Comparison of ENCODE assay signal across 23 cellular contexts in the genomic region with DNA sequence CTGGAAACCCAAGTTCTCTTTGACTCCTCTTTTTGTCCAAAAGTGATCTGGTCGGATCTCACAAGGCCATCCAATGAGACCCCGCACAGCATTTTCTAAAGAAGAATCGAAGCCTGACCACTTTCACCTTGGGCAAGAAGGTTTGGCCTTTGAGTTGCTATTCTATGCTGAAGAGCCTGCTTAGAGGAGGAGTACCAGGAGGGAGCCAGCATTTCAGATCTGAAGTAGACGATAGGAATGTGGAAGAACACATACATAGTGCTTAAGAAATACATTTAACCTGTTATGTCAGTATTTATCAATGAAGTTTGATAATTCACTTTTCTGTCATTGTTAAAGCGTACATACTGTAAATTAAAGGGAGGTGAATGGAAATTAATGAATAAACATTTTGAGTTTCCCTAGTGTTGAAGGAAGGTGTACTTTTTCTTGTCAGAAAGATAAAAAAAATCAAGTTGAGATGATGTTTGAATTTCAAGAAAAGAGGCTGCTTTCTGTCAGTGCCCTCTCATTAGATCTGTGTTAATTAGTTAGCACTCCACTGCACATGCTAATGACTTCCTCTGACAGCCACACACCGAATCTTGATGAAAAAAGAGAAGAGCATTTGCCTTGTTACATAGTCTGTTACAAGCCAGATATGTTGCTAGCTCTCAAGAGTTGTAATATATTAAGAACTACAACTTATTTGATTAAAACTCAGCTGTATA. TPM values are rescaled to one million over a fixed set of nuclear protein-coding genes. Genes with fewer than 3 reads are reported as not detected.
DNase-seq lines count a peak whose midpoint lies in the region; ATAC-seq and TF ChIP-seq lines count a peak whose summit lies in the region.
"Had no signal": no experiment of that assay in that cellular context is flagged by ENCODE, and none has a peak within 500 bp of the region (broad histone marks: within the 10 kb centered on the region; RNA-seq: fewer than 3 reads in every experiment).

No MANE protein-coding gene starts in this region.

- H3K4me3 ChIP-seq in GM23338 (no peak overlapping the region), OCI-LY3 (ENCODE audit: low read length) (no peak overlapping the region)
- H3K4me3 ChIP-seq: GM23248, Peyer's patch, SK-N-MC had no signal

- no peaks in the 10 kb centered on the region for H3K9me2 ChIP-seq in GM23338 (ENCODE audit: insufficient read depth)

- H3K4me2 ChIP-seq in GM23338 (no peak overlapping the region), OCI-LY3 (ENCODE audit: low read length) (peak overlapping the region; percentile 43)

- no peaks in the 10 kb centered on the region for H4K20me1 ChIP-seq in GM23338 (replicated peaks; ENCODE audit: insufficient read depth)
- H4K20me1 ChIP-seq in OCI-LY3 (ENCODE audit: insufficient read depth, low read length): no peaks in the 10 kb centered on the region

- H3K9me3 ChIP-seq in OCI-LY3 (ENCODE audit: insufficient read depth, low read length): no peaks in the 10 kb centered on the region
- H3K9me3 ChIP-seq: Caco-2, Peyer's patch had no signal

- H3K9ac ChIP-seq in OCI-LY3 (ENCODE audit: low read length): no peak overlapping the region
- H3K9ac ChIP-seq: GM23248 had no signal

- H3K27ac ChIP-seq in GM23338 (ENCODE audit: low read depth) (no peak overlapping the region), OCI-LY3 (ENCODE audit: low read length) (no peak overlapping the region)
- H3K27ac ChIP-seq: GM23248, Peyer's patch, SK-N-MC had no signal

- DNase-seq in GM23338 (ENCODE audit: low spot score) (no peak), germinal center (ENCODE audit: low spot score) (peak; percentile 45), DMS153 (lab: John Stamatoyannopoulos, UW) (no peak), T-helper 1 cell (no peak), NCI-H1694 (lab: John Stamatoyannopoulos, UW) (no peak), ecto neural progenitor cell (ENCODE audit: low spot score) (no peak)
- DNase-seq: C1 segment of cervical spinal cord; CD8-positive, alpha-beta T cell; DMS79; H9; NCI-H1048; NCI-H187 treated with DMSO at 0.1 percent for 48 hours; NCI-H345; NCI-H510A treated with DMSO at 0.1 percent for 48 hours; NCI-H774; Peyer's patch; SHP77 treated with DMSO at 0.1 percent for 48 hours; T-helper 17 cell had no signal

- H3K9me3 Mint-ChIP-seq in GM23338: no peaks in the 10 kb centered on the region
- H3K9me3 Mint-ChIP-seq: CD8-positive, alpha-beta T cell; H9 had no signal

- H2AFZ ChIP-seq in GM23338 (no peak overlapping the region), OCI-LY3 (ENCODE audit: low read depth, low read length) (peak overlapping the region; percentile 64; the same call in 1 of the 2 replicates)
- H2AFZ ChIP-seq: GM23248 had no signal

- no peak overlapping the region for H3K4me3 Mint-ChIP-seq in GM23338
- H3K4me3 Mint-ChIP-seq: CD8-positive, alpha-beta T cell; H9; T-helper 17 cell had no signal

- peak; percentile 26; the same call in 2 of the 3 replicates for ATAC-seq in GM23338
- ATAC-seq: CD8-positive, alpha-beta T cell; T-helper 17 cell had no signal

- H3K27me3 Mint-ChIP-seq in GM23338 (ENCODE audit: insufficient read depth, low read depth, poor library complexity): peaks cover 1% of the 10 kb centered on the region

- TF ChIP-seq CTCF in GM23338 (conservative IDR thresholded peaks at IDR 0.05; ENCODE audit: low read depth in 2 of 2) (no peak), OCI-LY3 (IDR thresholded peaks at IDR 0.05; ENCODE audit: low read depth, low read length) (no peak)

- no peaks in the 10 kb centered on the region for H3F3A ChIP-seq in GM23338 (replicated peaks; ENCODE audit: low read depth)

- H3K4me1 ChIP-seq in GM23338 (ENCODE audit: insufficient read depth) (no peaks in the 10 kb centered on the region; the same call in 1 of the 2 replicates), OCI-LY3 (ENCODE audit: low read length) (peaks cover 5% of the 10 kb centered on the region)
- H3K4me1 ChIP-seq: Caco-2, Peyer's patch had no signal

- H3K4me1 Mint-ChIP-seq in GM23338: peaks cover 8% of the 10 kb centered on the region; the same call in 2 of the 3 replicates
- H3K4me1 Mint-ChIP-seq: T-helper 17 cell had no signal

- no peak overlapping the region for H3K27ac Mint-ChIP-seq in GM23338
- H3K27ac Mint-ChIP-seq: CD8-positive, alpha-beta T cell; H9; T-helper 17 cell had no signal

- no peaks in the 10 kb centered on the region for H3K36me3 Mint-ChIP-seq in GM23338 (ENCODE audit: low read depth)
- H3K36me3 Mint-ChIP-seq: CD8-positive, alpha-beta T cell had no signal

- H3K79me2 ChIP-seq in GM23338 (replicated peaks; ENCODE audit: insufficient read depth) (no peaks in the 10 kb centered on the region), OCI-LY3 (ENCODE audit: low read length) (no peaks in the 10 kb centered on the region)

- no peaks in the 10 kb centered on the region for H3K27me3 ChIP-seq in GM23338 (ENCODE audit: insufficient read depth)
- no peaks in the 10 kb centered on the region for H3K27me3 ChIP-seq in OCI-LY3 (ENCODE audit: low read depth, low read length)
- H3K27me3 ChIP-seq: Peyer's patch had no signal

- H3K36me3 ChIP-seq in GM23338 (ENCODE audit: insufficient read depth): no peaks in the 10 kb centered on the region
- no peaks in the 10 kb centered on the region for H3K36me3 ChIP-seq in OCI-LY3 (replicated peaks; ENCODE audit: low read depth, low read length)
- H3K36me3 ChIP-seq: Peyer's patch had no signal

TF ChIP-seq in GM23338, 12 proteins besides CTCF, POLR2A, EP300 and RAD21 (continues in another document):
- no peak for TF ChIP-seq CREB1 (CRISPR knock-in tag; IDR thresholded peaks at IDR 0.05; ENCODE audit: low read depth)
- TF ChIP-seq STAT1 (IDR thresholded peaks at IDR 0.05; ENCODE audit: unreplicated experiment): no peak
- no peak for TF ChIP-seq ZNF114 (CRISPR knock-in tag; IDR thresholded peaks at IDR 0.05)
- no peak for TF ChIP-seq JUNB (IDR thresholded peaks at IDR 0.05; ENCODE audit: unreplicated experiment)
- TF ChIP-seq NANOG (IDR thresholded peaks at IDR 0.05; ENCODE audit: borderline replicate concordance): no peak
- no peak for TF ChIP-seq REST (IDR thresholded peaks at IDR 0.05; ENCODE audit: unreplicated experiment)
- no peak for TF ChIP-seq EZH2phosphoT487 (IDR thresholded peaks at IDR 0.05; ENCODE audit: unreplicated experiment)
- no peak for TF ChIP-seq EZH2 (IDR thresholded peaks at IDR 0.05; ENCODE audit: low read depth, unreplicated experiment)

RNA-seq across cellular contexts. Expression of gene TDRD6, which starts 10.9 kb away (rescaled TPM):
- 0.14 TPM in 1 of 2 replicates, not detected in the other for total RNA-seq in GM23338 (2014; rRNA removed; shearing (Covaris generic))
- 0.10 and 0.24 TPM in 2 replicates for polyA plus RNA-seq in GM23338 (2016; fragmentation: Nextera tagmentation; extraction: Ambion mirVana)
- total RNA-seq: A673; Caco-2; CD8-positive, alpha-beta T cell; GM23248; T-helper 17 cell had no signal
- polyA plus RNA-seq: GM23248 had no signal

RNA-seq across cellular contexts. Expression of gene SLC25A27, which starts 24.0 kb away (rescaled TPM):
- total RNA-seq in GM23338 (2014; rRNA removed; shearing (Covaris generic)): 11.8 and 16.2 TPM in 2 replicates
- polyA plus RNA-seq in GM23338 (2016; fragmentation: Nextera tagmentation; extraction: Ambion mirVana): 6.0 and 8.5 TPM in 2 replicates

RNA-seq across cellular contexts. Expression of gene CYP39A1, which starts 24.1 kb away (rescaled TPM):
- total RNA-seq in GM23338 (2014; rRNA removed; shearing (Covaris generic)): 1.8 and 3.5 TPM in 2 replicates
- 1.5 and 2.2 TPM in 2 replicates for polyA plus RNA-seq in GM23338 (2016; fragmentation: Nextera tagmentation; extraction: Ambion mirVana)
- total RNA-seq: A673; Caco-2; CD8-positive, alpha-beta T cell; GM23248; T-helper 17 cell had no signal

RNA-seq across cellular contexts. Expression of gene PLA2G7, which starts 58.4 kb away (rescaled TPM):
- total RNA-seq in GM23338 (2014; rRNA removed; shearing (Covaris generic)): 1.7 and 2.8 TPM in 2 replicates
- polyA plus RNA-seq in GM23338 (2016; fragmentation: Nextera tagmentation; extraction: Ambion mirVana): 2.3 and 2.4 TPM in 2 replicates
- total RNA-seq: A673; CD8-positive, alpha-beta T cell; GM23248 had no signal
- polyA plus RNA-seq: GM23248 had no signal
